ENCODE assay signal across 22 cellular contexts in genomic region chr12:1829306-1829900, GRCh38. TPM values are rescaled to one million over a fixed set of nuclear protein-coding genes. Genes with fewer than 3 reads are reported as not detected.
DNase-seq lines count a peak whose midpoint lies in the region; ATAC-seq and FAIRE-seq lines count a peak whose summit lies in the region.
"Had no signal": no experiment of that assay in that cellular context is flagged by ENCODE, and none has a peak within 500 bp of the region (broad histone marks: within the 10 kb centered on the region; RNA-seq: fewer than 3 reads in every experiment).

No MANE protein-coding gene starts in this region.

- H3K23ac ChIP-seq in neuronal stem cell (ENCODE audit: low read depth, low read length, poor library complexity): peak overlapping the region; percentile 77

- no peak overlapping the region for H3K4me2 ChIP-seq in neuronal stem cell (ENCODE audit: insufficient read depth, low read length, poor library complexity, severe bottlenecking)
- H3K4me2 ChIP-seq: A549 had no signal

- H3K79me1 ChIP-seq in neuronal stem cell (ENCODE audit: low read depth, low read length): no peaks in the 10 kb centered on the region

- H2AFZ ChIP-seq in neuronal stem cell (ENCODE audit: low read length): no peak overlapping the region

- no peak overlapping the region for H3K4me3 ChIP-seq in right cardiac atrium (ENCODE audit: low read length)
- H3K4me3 ChIP-seq in neuronal stem cell (ENCODE audit: low read length in 2 of 2): no peak overlapping the region
- H3K4me3 ChIP-seq: A549, GM12878, Peyer's patch, SJSA1 had no signal

- H3K27me3 ChIP-seq in right cardiac atrium (ENCODE audit: control insufficient read depth, insufficient read depth): no peaks in the 10 kb centered on the region
- peaks cover 0 to 79% (median 12%) of the 10 kb centered on the region in 3 experiments for H3K27me3 ChIP-seq in neuronal stem cell (ENCODE audit: control insufficient read depth in 3 of 3, insufficient read depth in 3 of 3, low read depth in 1 of 3, low read length in 3 of 3)
- H3K27me3 ChIP-seq: BE2C, Peyer's patch had no signal

- H2BK15ac ChIP-seq in neuronal stem cell (ENCODE audit: low read length): no peak overlapping the region

- H3K36me3 ChIP-seq in neuronal stem cell (replicated peaks in 1 of 2; ENCODE audit: control insufficient read depth in 2 of 2, insufficient read depth in 2 of 2, low read length in 2 of 2): no peaks in the 10 kb centered on the region
- H3K36me3 ChIP-seq: BE2C, Peyer's patch, SJSA1 had no signal

- ATAC-seq in right cardiac atrium (no peak), left ventricle myocardium superior (no peak), sciatic nerve (no peak)
- ATAC-seq: A549, GM12878 had no signal

- H3K9me3 ChIP-seq in right cardiac atrium (ENCODE audit: control insufficient read depth, low read length) (no peaks in the 10 kb centered on the region), neuronal stem cell (replicated peaks in 1 of 2; ENCODE audit: control insufficient read depth in 2 of 2, insufficient read depth in 1 of 2, low read depth in 1 of 2, low read length in 2 of 2) (no peaks in the 10 kb centered on the region)
- H3K9me3 ChIP-seq: A549, BE2C, Caco-2, Peyer's patch, SJSA1 had no signal

- H3K27ac ChIP-seq in right cardiac atrium (ENCODE audit: low read length) (no peak overlapping the region), caudate nucleus (ENCODE audit: low read depth, low read length) (peak overlapping the region; percentile 44), neuronal stem cell (replicated peaks; ENCODE audit: low read length) (no peak overlapping the region)
- H3K27ac ChIP-seq: A549, Peyer's patch, SJSA1 had no signal

- peak overlapping the region; percentile 91 for H3K14ac ChIP-seq in neuronal stem cell (ENCODE audit: low read length)

- H3K4ac ChIP-seq in neuronal stem cell (ENCODE audit: low read length): no peak overlapping the region

- intact Hi-C loops in right cardiac atrium (cut with DNase I): no loop called here
- intact Hi-C loops in left ventricle myocardium superior (cut with micrococcal nuclease): no loop called here
- intact Hi-C loops in sciatic nerve (cut with DNase I): no loop called here

- WGBS in right cardiac atrium: 71% methylated on average over 11 of the region's 11 CpGs
- no CpG with 5 or more reads among the region's 11 CpGs for WGBS in neuronal stem cell (ENCODE audit: extremely low coverage in 2 of 2, insufficient read length in 2 of 2, insufficient replicate concordance in 1 of 2), 2 donors

- H2AK5ac ChIP-seq in neuronal stem cell (ENCODE audit: low read depth, low read length): no peak overlapping the region

- FAIRE-seq in urothelium cell line (lab: Jason Lieb, UNC): no peak
- FAIRE-seq: A549, GM12878 had no signal

- no peak overlapping the region for H2BK5ac ChIP-seq in neuronal stem cell (ENCODE audit: low read length)

- H2BK12ac ChIP-seq in neuronal stem cell (ENCODE audit: low read length): no peak overlapping the region

- H4K8ac ChIP-seq in neuronal stem cell (ENCODE audit: low read depth, low read length): no peak overlapping the region

- no peak overlapping the region for H2BK120ac ChIP-seq in neuronal stem cell (ENCODE audit: low read depth, low read length)

- DNase-seq in right cardiac atrium (peak in 2 of 3 donors; percentile 1 to 42), left ventricle myocardium superior (no peak), caudate nucleus (lab: John Stamatoyannopoulos, UW) (no peak), neuronal stem cell (ENCODE audit: low spot score) (no peak), sciatic nerve (ENCODE audit: low spot score) (no peak), Ammon's horn (ENCODE audit: low spot score) (no peak), urothelium cell line (ENCODE audit: low spot score) (no peak)
- DNase-seq: BE2C; Caco-2; CD4-positive, alpha-beta memory T cell; DND-41; Karpas-422; MV-4-11; NCI-H1105 treated with DMSO at 0.1 percent for 48 hours; NCI-H2029 treated with DMSO at 0.1 percent for 48 hours; NCI-H524 treated with DMSO at 0.1 percent for 48 hours; Peyer's patch had no signal

- H3K18ac ChIP-seq in neuronal stem cell (ENCODE audit: low read length): no peak overlapping the region

- no peak overlapping the region for H4K91ac ChIP-seq in neuronal stem cell (ENCODE audit: low read depth, low read length, poor library complexity)

- H3K4me1 ChIP-seq in right cardiac atrium (ENCODE audit: control insufficient read depth, insufficient read depth, low read length): peaks cover 2% of the 10 kb centered on the region
- H3K4me1 ChIP-seq in neuronal stem cell (ENCODE audit: control insufficient read depth in 2 of 2, insufficient read depth in 1 of 2, low read depth in 1 of 2, low read length in 2 of 2): peaks cover 4 to 7% of the 10 kb centered on the region in 2 donors
- H3K4me1 ChIP-seq: A549, BE2C, Peyer's patch, SJSA1 had no signal

- no peak overlapping the region for H3K9ac ChIP-seq in neuronal stem cell (ENCODE audit: low read depth, low read length, poor library complexity)

RNA-seq across cellular contexts. Expression of gene LRTM2, which starts 9.0 kb away (rescaled TPM):
- total RNA-seq in right cardiac atrium (not detected), left ventricle myocardium superior (not detected), sciatic nerve (not detected)
- not detected for polyA plus RNA-seq in right cardiac atrium
- polyA plus RNA-seq in neuronal stem cell (2013, experiment 1 of 2): 0.03 TPM
- 0.03 TPM for polyA plus RNA-seq in neuronal stem cell (2013, experiment 2 of 2)
- total RNA-seq: Caco-2; CD4-positive, alpha-beta memory T cell; GM12878; M059J; OCI-LY7; Peyer's patch; SJSA1 had no signal
- polyA plus RNA-seq: A549; CD4-positive, alpha-beta memory T cell had no signal

Comparison
In these comparisons a context has a peak if more than half of its experiments do, and no peak if none do; other contexts are left out.
1. DNase-seq: peak in right cardiac atrium (2 of 3); none in left ventricle myocardium superior (single experiment), caudate nucleus (0 of 61), neuronal stem cell (single experiment), sciatic nerve (single experiment), Ammon's horn (single experiment) and urothelium cell line (single experiment).